8 cellular contexts compared by ENCODE assay signal in the genomic region with DNA sequence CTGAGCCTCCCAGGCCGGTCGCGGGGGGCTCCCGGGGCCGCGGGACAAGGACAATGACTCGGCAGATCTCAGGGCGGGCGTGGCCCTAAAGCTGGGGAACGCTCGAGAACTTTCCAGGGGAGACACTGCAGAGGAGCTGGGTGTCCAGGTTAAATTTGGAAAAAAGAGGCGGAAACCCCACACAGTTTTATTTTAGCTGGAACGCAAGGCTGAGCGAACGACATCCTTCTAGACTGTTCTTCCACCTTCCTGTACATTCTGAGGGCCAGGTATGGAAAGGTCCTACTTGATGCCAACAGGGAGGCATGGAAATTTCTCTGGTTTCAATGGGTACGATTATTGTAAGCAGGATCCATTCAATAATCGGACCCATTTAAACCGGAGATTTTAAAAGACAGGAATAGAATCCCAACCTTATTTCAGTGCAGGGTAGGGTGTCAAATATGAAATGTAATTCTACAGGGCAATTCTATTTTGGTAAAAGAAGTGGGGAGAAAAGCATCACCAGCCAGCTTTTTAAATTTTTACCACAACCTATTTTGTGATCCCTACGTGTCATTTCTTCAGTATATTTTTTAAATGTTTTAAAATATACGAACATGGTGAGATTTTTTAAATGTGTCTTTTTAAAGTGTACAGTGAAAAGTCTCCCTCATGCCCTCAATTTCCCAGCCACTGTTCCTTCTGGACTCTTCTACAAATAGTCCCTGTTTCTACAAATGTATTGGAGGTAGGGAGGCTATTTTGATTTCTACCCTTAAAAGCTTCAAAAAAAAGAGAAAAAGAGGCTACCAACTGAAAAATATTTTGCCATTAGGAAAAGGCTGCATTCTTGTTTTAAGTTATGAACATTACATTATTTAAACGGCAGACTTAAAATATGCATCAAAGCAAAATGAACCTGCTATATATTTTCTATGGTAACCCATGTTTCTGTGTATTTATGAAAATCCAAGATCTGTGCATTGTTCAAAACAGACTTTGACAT. TPM values are rescaled to one million over a fixed set of nuclear protein-coding genes. Genes with fewer than 3 reads are reported as not detected.
DNase-seq lines count a peak whose midpoint lies in the region; ATAC-seq and TF ChIP-seq lines count a peak whose summit lies in the region.

No MANE protein-coding gene starts in this region.

- peak overlapping the region; percentile 98 to 99 for H3K4me3 Mint-ChIP-seq in effector memory CD8-positive, alpha-beta T cell

- no peak for DNase-seq in effector memory CD8-positive, alpha-beta T cell
- DNase-seq in mucosa of gallbladder (ENCODE audit: low spot score) (peak; percentile 70), aorta (peak; percentile 74 to 81), GM10266 (ENCODE audit: extremely low spot score) (no peak)

- H3K9me3 ChIP-seq in OCI-LY1 (ENCODE audit: low read length) (no peaks in the 10 kb centered on the region), aorta (ENCODE audit: control insufficient read depth, low read length) (peaks cover 1% of the 10 kb centered on the region)

- H3K79me2 ChIP-seq in ACC112 (ENCODE audit: control insufficient read depth, insufficient read depth, low read length, unreplicated experiment) (peaks cover 40% of the 10 kb centered on the region), OCI-LY1 (ENCODE audit: insufficient read depth, low read length) (peaks cover 12% of the 10 kb centered on the region)

- no peaks in the 10 kb centered on the region for H3K27me3 ChIP-seq in ACC112 (ENCODE audit: insufficient read depth, low read length)
- no peaks in the 10 kb centered on the region for H3K27me3 ChIP-seq in OCI-LY1 (ENCODE audit: insufficient read depth, low read length)
- no peaks in the 10 kb centered on the region for H3K27me3 ChIP-seq in aorta (ENCODE audit: control insufficient read depth in 1 of 2, insufficient read depth in 2 of 2, low read length in 1 of 2)

- no peaks in the 10 kb centered on the region for H3K27me3 Mint-ChIP-seq in effector memory CD8-positive, alpha-beta T cell

- H3F3A ChIP-seq in OCI-LY1 (ENCODE audit: insufficient read depth, low read length), result peaks cover 38% of the 10 kb centered on the region

- ATAC-seq in GM19455 (IDR thresholded peaks at IDR 0.05; ENCODE audit: unreplicated experiment) (peak; percentile 7), aorta (ENCODE audit: low FRiP score) (no peak), GM21529 (IDR thresholded peaks at IDR 0.05; ENCODE audit: unreplicated experiment) (no peak)
- no peak for ATAC-seq in effector memory CD8-positive, alpha-beta T cell (replicated peaks)

- H3K36me3 Mint-ChIP-seq in effector memory CD8-positive, alpha-beta T cell (ENCODE audit: insufficient read depth), result peaks cover 70% of the 10 kb centered on the region

- TF ChIP-seq CTCF in OCI-LY1 (IDR thresholded peaks at IDR 0.05; ENCODE audit: low read length) (no peak), GM10266 (IDR thresholded peaks at IDR 0.05; ENCODE audit: control insufficient read depth, insufficient read depth, low read depth, missing control alignments) (no peak)

- peak overlapping the region; percentile 92 for H3K4me3 ChIP-seq in ACC112 (ENCODE audit: low read depth, low read length)
- peak overlapping the region; percentile 97 for H3K4me3 ChIP-seq in OCI-LY1 (ENCODE audit: low read depth, low read length, poor library complexity, severe bottlenecking)
- peak overlapping the region; percentile 21 to 64 for H3K4me3 ChIP-seq in aorta (ENCODE audit: low read length in 2 of 2)

- peaks cover 36% of the 10 kb centered on the region for H3K4me1 ChIP-seq in ACC112 (ENCODE audit: control insufficient read depth, insufficient read depth, low read length, unreplicated experiment)
- H3K4me1 ChIP-seq in OCI-LY1 (ENCODE audit: insufficient read depth, low read length, severe bottlenecking), result peaks cover 58% of the 10 kb centered on the region
- peaks cover 0 to 2% of the 10 kb centered on the region in 2 donors for H3K4me1 ChIP-seq in aorta (ENCODE audit: control insufficient read depth in 1 of 2, insufficient read depth in 2 of 2, low read length in 2 of 2)

- H3K9me2 ChIP-seq in OCI-LY1 (ENCODE audit: low read depth, low read length), result no peaks in the 10 kb centered on the region

- WGBS in aorta, 2 donors, result 3% methylated on average over 21 of the region's 21 CpGs

- intact Hi-C loops in aorta (cut with DNase I), result loop anchor here in 1 of 2 donors (2.0 kb wide), 1 partner anchor 23 kb away; no protein-coding TSS in a partner anchor

- H3K27ac ChIP-seq in ACC112 (ENCODE audit: low read depth, low read length), result peak overlapping the region; percentile 98
- peak overlapping the region; percentile 100 for H3K27ac ChIP-seq in OCI-LY1 (ENCODE audit: low read depth, low read length, poor library complexity, severe bottlenecking)
- H3K27ac ChIP-seq in aorta (ENCODE audit: low read depth in 1 of 2, low read length in 2 of 2), result peak overlapping the region; percentile 84 to 99

- H3K4me2 ChIP-seq in OCI-LY1 (ENCODE audit: low read length), result peak overlapping the region; percentile 89

- peak overlapping the region; percentile 31 for H2AFZ ChIP-seq in ACC112 (ENCODE audit: low read length, unreplicated experiment)
- H2AFZ ChIP-seq in OCI-LY1 (ENCODE audit: low read length), result no peak overlapping the region

- H3K9me3 Mint-ChIP-seq in effector memory CD8-positive, alpha-beta T cell, result no peaks in the 10 kb centered on the region

- H3K36me3 ChIP-seq in ACC112 (ENCODE audit: insufficient read depth, low read length) (peaks cover 25% of the 10 kb centered on the region), OCI-LY1 (ENCODE audit: insufficient read depth, low read length) (peaks cover 34% of the 10 kb centered on the region), aorta (ENCODE audit: control insufficient read depth in 1 of 2, insufficient read depth in 2 of 2, low read length in 1 of 2) (peaks cover 5 to 7% of the 10 kb centered on the region in 2 donors)

- H3K4me1 Mint-ChIP-seq in effector memory CD8-positive, alpha-beta T cell (ENCODE audit: low read depth in 2 of 2), result peaks cover 69 to 71% of the 10 kb centered on the region in 2 donors

- peak overlapping the region; percentile 98 for H3K9ac ChIP-seq in OCI-LY1 (ENCODE audit: low read length)

- no peaks in the 10 kb centered on the region for H4K20me1 ChIP-seq in OCI-LY1 (ENCODE audit: insufficient read depth, low read length)

- peak overlapping the region; percentile 100 for H3K27ac Mint-ChIP-seq in effector memory CD8-positive, alpha-beta T cell

RNA-seq across cellular contexts. Expression of a gene that starts 1.1 kb away (rescaled TPM):
- 1,032 TPM for total RNA-seq in mucosa of gallbladder
- total RNA-seq in aorta, result 1,000 to 10,000 TPM in 1 of 2 donors, 100 to 1,000 TPM in 1; 956 to 1,844 TPM
- 1,000 to 10,000 TPM in 1 of 2 donors, 100 to 1,000 TPM in 1; 667 to 1,550 TPM for polyA plus RNA-seq in aorta

RNA-seq across cellular contexts. Expression of a gene that starts 51.9 kb away (rescaled TPM):
- total RNA-seq in mucosa of gallbladder, result 102 TPM
- 10 to 100 TPM; 15.0 to 38.5 TPM for total RNA-seq in aorta
- polyA plus RNA-seq in aorta, result 1 to 10 TPM; 6.6 to 8.9 TPM

Comparison
In these comparisons a context has a peak if more than half of its experiments do, and no peak if none do; other contexts are left out.
1. H3K4me3 ChIP-seq: peak in every context shown above with its lines; median percentile 97 in OCI-LY1; 92 in ACC112; 42 in aorta.
2. DNase-seq: peak in mucosa of gallbladder (single experiment) and aorta (2 of 2); none in effector memory CD8-positive, alpha-beta T cell (0 of 3) and GM10266 (single experiment).
3. Peak in every context shown above with its lines, with median percentiles within 50 percentile points of each other: H3K27ac ChIP-seq.